12 cellular contexts compared by ENCODE assay signal in genomic region chr14:68692916-68693771, GRCh38.
A peak's percentile ranks its signal among the peaks of the same experiment; 100 is the strongest.
DNase-seq lines count a peak whose midpoint lies in the region; ATAC-seq, FAIRE-seq and TF ChIP-seq lines count a peak whose summit lies in the region.
"Had no signal": no experiment of that assay in that cellular context is flagged by ENCODE, and none has a peak within 500 bp of the region (broad histone marks: within the 10 kb centered on the region; RNA-seq: fewer than 3 reads in every experiment).

No MANE protein-coding gene starts in this region.

- peaks cover 0 to 5% (median 0%) of the 10 kb centered on the region in 7 donors for H3K9me3 Mint-ChIP-seq in CD14-positive monocyte
- no peaks in the 10 kb centered on the region for H3K9me3 Mint-ChIP-seq in T-helper 2 cell treated with Interferon-gamma antibody and Interleukin-4, amounts not matched to agents 5 μg/mL and 100 μg/mL, for 36 hours
- H3K9me3 Mint-ChIP-seq: central memory CD8-positive, alpha-beta T cell had no signal

- H3K36me3 Mint-ChIP-seq in CD14-positive monocyte (peaks cover 15 to 22% of the 10 kb centered on the region in 2 donors), T-helper 17 cell (ENCODE audit: low read depth) (no peaks in the 10 kb centered on the region)
- H3K36me3 Mint-ChIP-seq in T-helper 2 cell treated with Interferon-gamma antibody and Interleukin-4, amounts not matched to agents 5 μg/mL and 100 μg/mL, for 36 hours (ENCODE audit: low read depth), result no peaks in the 10 kb centered on the region

- no peak for ATAC-seq in T-helper 17 cell
- ATAC-seq in pancreas, result peak in 3 of 4 donors; percentile 17 to 43 (median 40)

- no peaks in the 10 kb centered on the region for H3K36me3 ChIP-seq in pancreas
- H3K36me3 ChIP-seq: ovary had no signal

- intact Hi-C loops in CD14-positive monocyte (cut with micrococcal nuclease), result no loop called here
- intact Hi-C loops in pancreas (cut with DNase I), result no loop called here
- intact Hi-C loops in lower leg skin (cut with DNase I; ENCODE audit: low total_unique reads), result no loop called here

- no peak for FAIRE-seq in pancreas (lab: Jason Lieb, UNC)

- no peaks in the 10 kb centered on the region for H3K27me3 ChIP-seq in pancreas
- H3K27me3 ChIP-seq: ovary had no signal

- H3K27ac ChIP-seq in pancreas, result no peak overlapping the region
- H3K27ac ChIP-seq: ovary had no signal

- peaks cover 60% of the 10 kb centered on the region for H3K4me1 Mint-ChIP-seq in CD14-positive monocyte
- peaks cover 24% of the 10 kb centered on the region for H3K4me1 Mint-ChIP-seq in T-helper 17 cell
- H3K4me1 Mint-ChIP-seq in T-helper 2 cell treated with Interferon-gamma antibody and Interleukin-4, amounts not matched to agents 5 μg/mL and 100 μg/mL, for 36 hours (ENCODE audit: low read depth), result peaks cover 12% of the 10 kb centered on the region

- H3K27me3 Mint-ChIP-seq in CD14-positive monocyte (ENCODE audit: low read depth in 3 of 3), result peaks cover 12 to 19% (median 14%) of the 10 kb centered on the region in 3 donors
- no peaks in the 10 kb centered on the region for H3K27me3 Mint-ChIP-seq in T-helper 17 cell
- no peaks in the 10 kb centered on the region for H3K27me3 Mint-ChIP-seq in T-helper 2 cell treated with Interferon-gamma antibody and Interleukin-4, amounts not matched to agents 5 μg/mL and 100 μg/mL, for 36 hours (ENCODE audit: low read depth)
- H3K27me3 Mint-ChIP-seq: central memory CD8-positive, alpha-beta T cell had no signal

- H3K4me3 Mint-ChIP-seq in CD14-positive monocyte, result peak overlapping the region in 1 of 2 donors; percentile 57
- no peak overlapping the region for H3K4me3 Mint-ChIP-seq in T-helper 17 cell
- H3K4me3 Mint-ChIP-seq in T-helper 2 cell treated with Interferon-gamma antibody and Interleukin-4, amounts not matched to agents 5 μg/mL and 100 μg/mL, for 36 hours, result no peak overlapping the region
- H3K4me3 Mint-ChIP-seq: central memory CD8-positive, alpha-beta T cell had no signal

- no peaks in the 10 kb centered on the region for H3K4me1 ChIP-seq in pancreas

- TF ChIP-seq POLR2A in lower leg skin (IDR thresholded peaks at IDR 0.05), result no peak

- DNase-seq in CD14-positive monocyte (ENCODE audit: low spot score) (no peak), T-helper 17 cell (no peak), fibroblast of the conjunctiva (ENCODE audit: low read depth) (peak; percentile 67), pancreas (no peak), ecto neural progenitor cell (ENCODE audit: low spot score) (no peak), DMS53 treated with DMSO at 0.1 percent for 48 hours (lab: John Stamatoyannopoulos, UW; ENCODE audit: unreplicated experiment) (no peak), lower leg skin (ENCODE audit: low spot score in 2 of 2) (no peak)
- DNase-seq in T-helper 2 cell treated with Interferon-gamma antibody and Interleukin-4, amounts not matched to agents 5 μg/mL and 100 μg/mL, for 36 hours (ENCODE audit: low spot score), result no peak
- DNase-seq: Kasumi-1, T-helper 1 cell had no signal

- H3K4me3 ChIP-seq in pancreas (no peak overlapping the region), lower leg skin (ENCODE audit: low read depth, poor library complexity, severe bottlenecking) (no peak overlapping the region)
- H3K4me3 ChIP-seq: ovary had no signal

- no peak for TF ChIP-seq CTCF in CD14-positive monocyte (IDR thresholded peaks at IDR 0.05)
- TF ChIP-seq CTCF in pancreas (IDR thresholded peaks at IDR 0.05), result no peak
- TF ChIP-seq CTCF in lower leg skin (IDR thresholded peaks at IDR 0.05), result no peak

- H3K9me3 ChIP-seq in T-helper 17 cell (ENCODE audit: control insufficient read depth, low read length, poor library complexity, severe bottlenecking) (no peaks in the 10 kb centered on the region), pancreas (no peaks in the 10 kb centered on the region)
- H3K9me3 ChIP-seq: ovary had no signal

- H3K27ac Mint-ChIP-seq in CD14-positive monocyte (peak overlapping the region; percentile 70 to 96 (median 86)), T-helper 17 cell (peak overlapping the region; percentile 57)
- no peak overlapping the region for H3K27ac Mint-ChIP-seq in T-helper 2 cell treated with Interferon-gamma antibody and Interleukin-4, amounts not matched to agents 5 μg/mL and 100 μg/mL, for 36 hours

- 87 to 89% methylated on average over 14 of the region's 14 CpGs for WGBS in pancreas, 2 donors
- 64 to 79% methylated on average over 14 of the region's 14 CpGs for WGBS in lower leg skin, 2 donors
